ENCODE assay signal across 1 cellular context in the genomic region with DNA sequence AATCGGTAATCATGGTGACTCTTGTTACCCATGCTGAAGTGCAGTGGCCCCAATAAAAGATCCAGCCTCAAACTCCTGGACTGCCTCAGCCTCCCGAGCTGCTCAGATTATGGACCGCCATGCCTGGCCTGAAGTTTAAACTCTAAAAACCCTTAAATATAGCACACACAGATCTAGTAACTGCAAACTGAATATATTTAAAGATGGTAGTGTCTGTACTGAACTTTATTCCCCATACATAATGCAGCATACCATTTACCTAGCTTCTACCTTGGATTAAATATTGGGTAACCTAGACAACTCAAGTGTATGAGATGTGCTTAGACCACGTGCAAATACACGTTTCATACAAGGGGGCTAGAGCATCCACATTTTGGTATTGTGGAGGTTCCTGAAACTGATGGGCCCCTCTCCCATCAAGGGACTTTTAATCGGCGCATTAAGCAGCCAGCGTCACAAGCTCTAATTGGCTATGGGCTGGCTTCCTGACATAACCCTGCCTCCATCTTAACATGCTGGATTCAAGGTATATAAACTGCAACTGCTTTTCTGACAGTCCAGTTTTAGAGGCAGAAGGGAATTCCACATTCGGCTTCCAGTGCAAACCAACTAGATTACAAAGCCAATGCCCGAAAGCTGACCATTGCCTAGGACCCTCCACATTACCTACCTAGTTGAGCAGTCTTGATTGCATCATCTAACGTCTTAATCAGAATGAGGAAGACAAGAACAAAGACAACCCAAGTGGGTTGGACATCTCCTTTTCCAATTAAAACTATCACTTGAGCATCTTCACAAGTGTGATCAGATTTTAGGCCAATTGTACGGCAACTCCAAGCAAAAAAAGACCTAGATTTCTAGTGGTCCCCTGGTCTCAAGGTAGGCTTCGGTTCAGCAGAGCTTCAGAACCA.
TF ChIP-seq lines count a peak whose summit lies in the region.

No MANE protein-coding gene starts in this region.

TF ChIP-seq in HEK293, 187 proteins besides CTCF, POLR2A, EP300 and RAD21:
- TF ChIP-seq, protein P1, sequence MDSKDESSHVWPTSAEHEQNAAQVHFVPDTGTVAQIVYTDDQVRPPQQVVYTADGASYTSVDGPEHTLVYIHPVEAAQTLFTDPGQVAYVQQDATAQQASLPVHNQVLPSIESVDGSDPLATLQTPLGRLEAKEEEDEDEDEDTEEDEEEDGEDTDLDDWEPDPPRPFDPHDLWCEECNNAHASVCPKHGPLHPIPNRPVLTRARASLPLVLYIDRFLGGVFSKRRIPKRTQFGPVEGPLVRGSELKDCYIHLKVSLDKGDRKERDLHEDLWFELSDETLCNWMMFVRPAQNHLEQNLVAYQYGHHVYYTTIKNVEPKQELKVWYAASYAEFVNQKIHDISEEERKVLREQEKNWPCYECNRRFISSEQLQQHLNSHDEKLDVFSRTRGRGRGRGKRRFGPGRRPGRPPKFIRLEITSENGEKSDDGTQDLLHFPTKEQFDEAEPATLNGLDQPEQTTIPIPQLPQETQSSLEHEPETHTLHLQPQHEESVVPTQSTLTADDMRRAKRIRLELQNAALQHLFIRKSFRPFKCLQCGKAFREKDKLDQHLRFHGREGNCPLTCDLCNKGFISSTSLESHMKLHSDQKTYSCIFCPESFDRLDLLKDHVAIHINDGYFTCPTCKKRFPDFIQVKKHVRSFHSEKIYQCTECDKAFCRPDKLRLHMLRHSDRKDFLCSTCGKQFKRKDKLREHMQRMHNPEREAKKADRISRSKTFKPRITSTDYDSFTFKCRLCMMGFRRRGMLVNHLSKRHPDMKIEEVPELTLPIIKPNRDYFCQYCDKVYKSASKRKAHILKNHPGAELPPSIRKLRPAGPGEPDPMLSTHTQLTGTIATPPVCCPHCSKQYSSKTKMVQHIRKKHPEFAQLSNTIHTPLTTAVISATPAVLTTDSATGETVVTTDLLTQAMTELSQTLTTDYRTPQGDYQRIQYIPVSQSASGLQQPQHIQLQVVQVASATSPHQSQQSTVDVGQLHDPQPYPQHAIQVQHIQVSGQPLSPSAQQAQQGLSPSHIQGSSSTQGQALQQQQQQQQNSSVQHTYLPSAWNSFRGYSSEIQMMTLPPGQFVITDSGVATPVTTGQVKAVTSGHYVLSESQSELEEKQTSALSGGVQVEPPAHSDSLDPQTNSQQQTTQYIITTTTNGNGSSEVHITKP (tag by site-specific recombination; IDR thresholded peaks at IDR 0.05) = peak; percentile 58; the same call in 1 of the 2 replicates
- TF ChIP-seq, protein P2, sequence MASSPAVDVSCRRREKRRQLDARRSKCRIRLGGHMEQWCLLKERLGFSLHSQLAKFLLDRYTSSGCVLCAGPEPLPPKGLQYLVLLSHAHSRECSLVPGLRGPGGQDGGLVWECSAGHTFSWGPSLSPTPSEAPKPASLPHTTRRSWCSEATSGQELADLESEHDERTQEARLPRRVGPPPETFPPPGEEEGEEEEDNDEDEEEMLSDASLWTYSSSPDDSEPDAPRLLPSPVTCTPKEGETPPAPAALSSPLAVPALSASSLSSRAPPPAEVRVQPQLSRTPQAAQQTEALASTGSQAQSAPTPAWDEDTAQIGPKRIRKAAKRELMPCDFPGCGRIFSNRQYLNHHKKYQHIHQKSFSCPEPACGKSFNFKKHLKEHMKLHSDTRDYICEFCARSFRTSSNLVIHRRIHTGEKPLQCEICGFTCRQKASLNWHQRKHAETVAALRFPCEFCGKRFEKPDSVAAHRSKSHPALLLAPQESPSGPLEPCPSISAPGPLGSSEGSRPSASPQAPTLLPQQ (tag by site-specific recombination; IDR thresholded peaks at IDR 0.05) = peak; percentile 73
- TF ChIP-seq ZSCAN30 (tag by site-specific recombination; IDR thresholded peaks at IDR 0.05) = peak; percentile 34; the same call in 1 of the 2 replicates
- TF ChIP-seq ZNF10 (tag by site-specific recombination; IDR thresholded peaks at IDR 0.05) = peak; percentile 65
- no peak for TF ChIP-seq ZNF670 (tag by site-specific recombination; IDR thresholded peaks at IDR 0.05; ENCODE audit: low read depth)
- no peak for TF ChIP-seq ZNF768 (tag by site-specific recombination; IDR thresholded peaks at IDR 0.05)
- peak; percentile 54; the same call in 1 of the 2 replicates for TF ChIP-seq FEZF1 (tag by site-specific recombination; IDR thresholded peaks at IDR 0.05)
- peak; percentile 47; the same call in 1 of the 2 replicates for TF ChIP-seq MYNN (tag by site-specific recombination; IDR thresholded peaks at IDR 0.05; ENCODE audit: borderline replicate concordance)
- TF ChIP-seq ZFP69B (tag by site-specific recombination; IDR thresholded peaks at IDR 0.05) = peak; percentile 66; the same call in 1 of the 2 replicates
- TF ChIP-seq ZNF558 (tag by site-specific recombination; IDR thresholded peaks at IDR 0.05) = no peak
- no peak for TF ChIP-seq ZNF776 (tag by site-specific recombination; IDR thresholded peaks at IDR 0.05; ENCODE audit: borderline replicate concordance)
- TF ChIP-seq BCL11A (tag by site-specific recombination; IDR thresholded peaks at IDR 0.05; ENCODE audit: low read depth) = no peak
- no peak for TF ChIP-seq ZNF114 (tag by site-specific recombination; IDR thresholded peaks at IDR 0.05)
- no peak for TF ChIP-seq ZNF561 (tag by site-specific recombination; IDR thresholded peaks at IDR 0.05; ENCODE audit: borderline replicate concordance)
- TF ChIP-seq ZEB2 (tag by site-specific recombination; IDR thresholded peaks at IDR 0.05) = peak; percentile 49; the same call in 1 of the 2 replicates
- no peak for TF ChIP-seq ZNF248 (tag by site-specific recombination; IDR thresholded peaks at IDR 0.05)
- 0 out of 2 replicates have a peak, but pooled peaks have one; percentile 8 for TF ChIP-seq ZBTB8A (tag by site-specific recombination; IDR thresholded peaks at IDR 0.05)
- TF ChIP-seq ZNF366 (tag by site-specific recombination; conservative IDR thresholded peaks at IDR 0.05) = peak; percentile 72
- TF ChIP-seq, protein P3, sequence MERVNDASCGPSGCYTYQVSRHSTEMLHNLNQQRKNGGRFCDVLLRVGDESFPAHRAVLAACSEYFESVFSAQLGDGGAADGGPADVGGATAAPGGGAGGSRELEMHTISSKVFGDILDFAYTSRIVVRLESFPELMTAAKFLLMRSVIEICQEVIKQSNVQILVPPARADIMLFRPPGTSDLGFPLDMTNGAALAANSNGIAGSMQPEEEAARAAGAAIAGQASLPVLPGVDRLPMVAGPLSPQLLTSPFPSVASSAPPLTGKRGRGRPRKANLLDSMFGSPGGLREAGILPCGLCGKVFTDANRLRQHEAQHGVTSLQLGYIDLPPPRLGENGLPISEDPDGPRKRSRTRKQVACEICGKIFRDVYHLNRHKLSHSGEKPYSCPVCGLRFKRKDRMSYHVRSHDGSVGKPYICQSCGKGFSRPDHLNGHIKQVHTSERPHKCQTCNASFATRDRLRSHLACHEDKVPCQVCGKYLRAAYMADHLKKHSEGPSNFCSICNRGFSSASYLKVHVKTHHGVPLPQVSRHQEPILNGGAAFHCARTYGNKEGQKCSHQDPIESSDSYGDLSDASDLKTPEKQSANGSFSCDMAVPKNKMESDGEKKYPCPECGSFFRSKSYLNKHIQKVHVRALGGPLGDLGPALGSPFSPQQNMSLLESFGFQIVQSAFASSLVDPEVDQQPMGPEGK (tag by site-specific recombination; IDR thresholded peaks at IDR 0.05) = 0 out of 2 replicates have a peak, but pooled peaks have one; percentile 27
- TF ChIP-seq KLF8 (tag by site-specific recombination; IDR thresholded peaks at IDR 0.05) = 0 out of 2 replicates have a peak, but pooled peaks have one; percentile 13
- peak; percentile 62; the same call in 1 of the 2 replicates for TF ChIP-seq ZNF600 (tag by site-specific recombination; IDR thresholded peaks at IDR 0.05)
- no peak for TF ChIP-seq ZNF76 (tag by site-specific recombination; IDR thresholded peaks at IDR 0.05; ENCODE audit: borderline replicate concordance, low read depth)
- TF ChIP-seq, protein P4, sequence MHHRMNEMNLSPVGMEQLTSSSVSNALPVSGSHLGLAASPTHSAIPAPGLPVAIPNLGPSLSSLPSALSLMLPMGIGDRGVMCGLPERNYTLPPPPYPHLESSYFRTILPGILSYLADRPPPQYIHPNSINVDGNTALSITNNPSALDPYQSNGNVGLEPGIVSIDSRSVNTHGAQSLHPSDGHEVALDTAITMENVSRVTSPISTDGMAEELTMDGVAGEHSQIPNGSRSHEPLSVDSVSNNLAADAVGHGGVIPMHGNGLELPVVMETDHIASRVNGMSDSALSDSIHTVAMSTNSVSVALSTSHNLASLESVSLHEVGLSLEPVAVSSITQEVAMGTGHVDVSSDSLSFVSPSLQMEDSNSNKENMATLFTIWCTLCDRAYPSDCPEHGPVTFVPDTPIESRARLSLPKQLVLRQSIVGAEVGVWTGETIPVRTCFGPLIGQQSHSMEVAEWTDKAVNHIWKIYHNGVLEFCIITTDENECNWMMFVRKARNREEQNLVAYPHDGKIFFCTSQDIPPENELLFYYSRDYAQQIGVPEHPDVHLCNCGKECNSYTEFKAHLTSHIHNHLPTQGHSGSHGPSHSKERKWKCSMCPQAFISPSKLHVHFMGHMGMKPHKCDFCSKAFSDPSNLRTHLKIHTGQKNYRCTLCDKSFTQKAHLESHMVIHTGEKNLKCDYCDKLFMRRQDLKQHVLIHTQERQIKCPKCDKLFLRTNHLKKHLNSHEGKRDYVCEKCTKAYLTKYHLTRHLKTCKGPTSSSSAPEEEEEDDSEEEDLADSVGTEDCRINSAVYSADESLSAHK (tag by site-specific recombination; IDR thresholded peaks at IDR 0.05) = peak; percentile 50; the same call in 1 of the 2 replicates
- TF ChIP-seq ZNF324 (tag by site-specific recombination; IDR thresholded peaks at IDR 0.05) = no peak
- no peak for TF ChIP-seq KLF1 (tag by site-specific recombination; IDR thresholded peaks at IDR 0.05)
- no peak for TF ChIP-seq ZNF610 (tag by site-specific recombination; IDR thresholded peaks at IDR 0.05; ENCODE audit: borderline replicate concordance)
- no peak for TF ChIP-seq ZNF404 (tag by site-specific recombination; IDR thresholded peaks at IDR 0.05)
